2 cellular contexts compared by ENCODE assay signal in the genomic region with DNA sequence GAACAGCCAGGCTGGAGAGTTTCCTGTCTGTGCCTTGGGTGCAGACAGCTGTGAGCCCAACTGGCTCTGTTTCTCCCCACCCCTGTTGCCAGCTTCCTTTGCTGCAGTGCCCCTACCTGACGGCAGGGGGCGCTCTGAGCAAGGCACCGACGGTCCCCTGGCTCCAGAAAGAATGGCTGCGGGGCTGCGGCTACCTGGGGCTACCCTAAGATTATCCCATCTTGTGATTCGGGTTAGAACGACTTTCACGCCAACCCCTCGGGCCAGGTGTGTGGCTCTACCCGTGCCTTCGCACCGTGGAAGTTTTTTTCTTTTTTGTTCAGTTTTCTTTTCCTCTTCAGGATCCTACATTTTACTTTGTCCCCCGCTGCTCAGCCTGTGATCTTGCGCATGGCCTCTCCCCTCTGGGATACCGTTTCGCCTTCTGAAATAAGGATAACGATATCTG.
TF ChIP-seq lines count a peak whose summit lies in the region.

No MANE protein-coding gene starts in this region.

TF ChIP-seq in HEK293T, 16 proteins besides CTCF, POLR2A, EP300 and RAD21 (continued from another document):
- TF ChIP-seq, protein P1, sequence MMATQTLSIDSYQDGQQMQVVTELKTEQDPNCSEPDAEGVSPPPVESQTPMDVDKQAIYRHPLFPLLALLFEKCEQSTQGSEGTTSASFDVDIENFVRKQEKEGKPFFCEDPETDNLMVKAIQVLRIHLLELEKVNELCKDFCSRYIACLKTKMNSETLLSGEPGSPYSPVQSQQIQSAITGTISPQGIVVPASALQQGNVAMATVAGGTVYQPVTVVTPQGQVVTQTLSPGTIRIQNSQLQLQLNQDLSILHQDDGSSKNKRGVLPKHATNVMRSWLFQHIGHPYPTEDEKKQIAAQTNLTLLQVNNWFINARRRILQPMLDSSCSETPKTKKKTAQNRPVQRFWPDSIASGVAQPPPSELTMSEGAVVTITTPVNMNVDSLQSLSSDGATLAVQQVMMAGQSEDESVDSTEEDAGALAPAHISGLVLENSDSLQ (IDR thresholded peaks at IDR 0.05): no peak
- TF ChIP-seq L3MBTL2 (conservative IDR thresholded peaks at IDR 0.05) (no peak), FOXM1 (IDR thresholded peaks at IDR 0.05; ENCODE audit: borderline replicate concordance) (no peak), ELF4 (IDR thresholded peaks at IDR 0.05) (no peak), SP1 (IDR thresholded peaks at IDR 0.05) (no peak)

TF ChIP-seq in endothelial cell of umbilical vein, 7 proteins besides CTCF, POLR2A, EP300 and RAD21:
- TF ChIP-seq EZH2 (IDR thresholded peaks at IDR 0.05; ENCODE audit: borderline replicate concordance, low read depth, low read length, severe bottlenecking) (no peak), FOS (IDR thresholded peaks at IDR 0.05; ENCODE audit: borderline replicate concordance, insufficient read depth, low read length) (no peak), POLR2AphosphoS5 (IDR thresholded peaks at IDR 0.05; ENCODE audit: insufficient read depth, low read depth, low read length) (no peak), GATA2 (IDR thresholded peaks at IDR 0.05; ENCODE audit: insufficient read depth, insufficient read length, low read depth, low read length) (no peak), MYC (IDR thresholded peaks at IDR 0.05; ENCODE audit: low read depth, low read length) (no peak), JUN (IDR thresholded peaks at IDR 0.05; ENCODE audit: borderline replicate concordance, insufficient read depth, insufficient read length, low read depth) (no peak)
- TF ChIP-seq, protein P2, sequence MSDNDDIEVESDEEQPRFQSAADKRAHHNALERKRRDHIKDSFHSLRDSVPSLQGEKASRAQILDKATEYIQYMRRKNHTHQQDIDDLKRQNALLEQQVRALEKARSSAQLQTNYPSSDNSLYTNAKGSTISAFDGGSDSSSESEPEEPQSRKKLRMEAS (IDR thresholded peaks at IDR 0.05; ENCODE audit: insufficient read depth, insufficient read length): no peak
